ENCODE assay signal across 24 cellular contexts in genomic region chr15:26357653-26358052, GRCh38.
"Had no signal": no experiment of that assay in that cellular context is flagged by ENCODE, and none has a peak within 500 bp of the region (broad histone marks: within the 10 kb centered on the region; RNA-seq: fewer than 3 reads in every experiment).

No MANE protein-coding gene starts in this region.

- H3K27ac ChIP-seq: colonic mucosa, coronary artery, dorsolateral prefrontal cortex, epithelial cell of prostate, esophagus muscularis mucosa, esophagus squamous epithelium, foreskin keratinocyte, gastrocnemius medialis, gastroesophageal sphincter, heart left ventricle, heart right ventricle had no signal

- H3K9me3 ChIP-seq: colonic mucosa, esophagus muscularis mucosa, esophagus squamous epithelium, gastrocnemius medialis, gastroesophageal sphincter, heart left ventricle had no signal

- ATAC-seq: effector memory CD8-positive, alpha-beta T cell; esophagus mucosa; foreskin keratinocyte; gastrocnemius medialis; gastroesophageal sphincter; heart left ventricle; heart right ventricle had no signal

- H3K4me3 ChIP-seq: colonic mucosa, coronary artery, dorsolateral prefrontal cortex, esophagus muscularis mucosa, esophagus squamous epithelium, gastrocnemius medialis, gastroesophageal sphincter, heart left ventricle, heart right ventricle had no signal

- DNase-seq: colonic mucosa; cortex of kidney; dermis blood vessel endothelial cell; dorsolateral prefrontal cortex; effector CD4-positive, alpha-beta T cell; effector CD8-positive, alpha-beta T cell; effector memory CD4-positive, alpha-beta T cell; effector memory CD8-positive, alpha-beta T cell; endodermal cell; erythroblast; esophagus squamous epithelium; foreskin fibroblast; foreskin keratinocyte; foreskin melanocyte; gastrocnemius medialis; glutamatergic neuron; head of caudate nucleus; heart left ventricle; heart right ventricle had no signal

- H3K27me3 ChIP-seq: colonic mucosa, esophagus squamous epithelium, foreskin keratinocyte, gastrocnemius medialis, gastroesophageal sphincter, heart left ventricle had no signal

- H3K36me3 ChIP-seq: colonic mucosa, esophagus muscularis mucosa, esophagus squamous epithelium, gastrocnemius medialis, gastroesophageal sphincter, heart left ventricle, heart right ventricle had no signal
